8 cellular contexts compared by ENCODE assay signal in the genomic region with DNA sequence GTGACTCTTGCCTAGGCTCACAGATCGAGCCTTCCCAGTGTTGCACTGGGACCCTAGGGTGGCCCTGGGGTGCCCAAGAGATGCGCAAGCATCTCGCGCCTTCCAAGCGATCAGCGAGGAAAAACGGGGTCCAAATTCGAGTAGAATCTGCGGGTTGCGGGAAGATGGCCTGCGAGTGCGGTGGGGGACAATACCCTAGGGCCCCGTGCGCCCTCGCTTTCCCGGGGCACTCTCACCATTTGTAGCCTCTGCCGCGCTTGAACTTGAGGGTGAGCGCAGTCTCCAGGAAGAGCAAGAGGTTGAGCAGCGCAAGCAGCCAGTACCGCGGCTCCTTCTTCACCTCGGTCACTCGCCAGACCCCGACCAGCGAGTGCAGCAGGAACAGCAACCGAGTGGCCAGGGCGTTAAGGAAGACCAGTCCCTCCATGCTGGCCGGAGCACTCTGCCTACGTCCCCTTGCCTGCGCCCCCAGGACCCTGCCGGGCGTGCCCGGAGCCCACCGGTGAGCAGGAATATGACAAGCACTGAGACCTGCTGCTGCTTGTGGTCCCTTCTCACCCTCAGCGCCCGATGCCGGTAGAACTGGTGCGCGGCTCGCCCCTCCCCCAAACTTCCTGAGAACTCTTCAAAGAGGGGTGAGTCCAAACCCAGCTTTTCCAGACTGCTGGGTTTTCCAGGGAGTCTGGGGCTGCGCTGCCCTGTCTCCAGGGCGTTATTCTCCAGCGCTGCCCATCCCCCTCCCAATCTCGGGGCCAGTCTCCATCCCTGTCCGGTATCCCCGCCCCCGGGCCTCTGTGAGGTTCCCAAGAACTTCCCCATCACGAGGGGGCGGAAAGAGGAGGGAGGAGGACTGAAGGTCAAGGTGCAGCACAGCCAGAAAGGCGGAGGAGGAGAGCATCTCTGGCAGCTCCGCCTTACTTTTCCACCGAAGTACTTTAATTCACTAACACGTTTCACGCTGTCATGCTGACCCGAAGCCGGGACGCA. TPM values are rescaled to one million over a fixed set of nuclear protein-coding genes. Genes with fewer than 3 reads are reported as not detected.
A peak's percentile ranks its signal among the peaks of the same experiment; 100 is the strongest.
DNase-seq lines count a peak whose midpoint lies in the region; ATAC-seq, FAIRE-seq and TF ChIP-seq lines count a peak whose summit lies in the region.

Gene TMEM26, minus strand, starts transcription at position 727 of the 987 bp plus-strand sequence. Its CDS starts 300 bp downstream, at position 427.

- no peak for FAIRE-seq in HTR-8/SVneo (lab: Jason Lieb, UNC)

- H3K4me3 Mint-ChIP-seq in activated T-helper 17 cell treated with anti-CD3 and anti-CD28 coated beads, Interleukin-2, amount 50 U/mL, for 72 hours: peak within 1 kb of the TSS; percentile 39
- H3K4me3 Mint-ChIP-seq in progenitor cell of endocrine pancreas (ENCODE audit: low read depth): peak within 1 kb of the TSS; percentile 70
- no peak within 1 kb of the TSS for H3K4me3 Mint-ChIP-seq in CD8-positive, alpha-beta T cell

- TF ChIP-seq CTCF in right atrium auricular region (IDR thresholded peaks at IDR 0.05): no peak
- TF ChIP-seq CTCF in progenitor cell of endocrine pancreas (IDR thresholded peaks at IDR 0.05; ENCODE audit: unreplicated experiment): peak; percentile 7
- TF ChIP-seq CTCF in CD8-positive, alpha-beta T cell (IDR thresholded peaks at IDR 0.05): no peak

- H3K9me3 ChIP-seq in right atrium auricular region: no peaks in the 10 kb centered on the region
- H3K9me3 ChIP-seq in CD8-positive, alpha-beta T cell (ENCODE audit: low read length): no peaks in the 10 kb centered on the region

- no peak for ATAC-seq in activated T-helper 17 cell treated with anti-CD3 and anti-CD28 coated beads, Interleukin-2, amount 50 U/mL, for 72 hours (replicated peaks)
- ATAC-seq in CD8-positive, alpha-beta T cell: no peak

- POLR2A ChIA-PET in CD8-positive, alpha-beta T cell (lab: Charles Lee): no interaction called here

- H3K4me1 ChIP-seq in right atrium auricular region: peaks cover 0 to 25% of the 10 kb centered on the region in 2 donors
- no peaks in the 10 kb centered on the region for H3K4me1 ChIP-seq in CD8-positive, alpha-beta T cell (ENCODE audit: insufficient read depth, low read length)

- peak within 1 kb of the TSS; percentile 30 to 54 for H3K4me3 ChIP-seq in right atrium auricular region
- H3K4me3 ChIP-seq in CD8-positive, alpha-beta T cell (ENCODE audit: low read depth, low read length): no peak within 1 kb of the TSS

- H3K27me3 Mint-ChIP-seq in activated T-helper 17 cell treated with anti-CD3 and anti-CD28 coated beads, Interleukin-2, amount 50 U/mL, for 72 hours: peaks cover 44% of the 10 kb centered on the region
- H3K27me3 Mint-ChIP-seq in progenitor cell of endocrine pancreas: peaks cover 61% of the 10 kb centered on the region
- peaks cover 20% of the 10 kb centered on the region for H3K27me3 Mint-ChIP-seq in CD8-positive, alpha-beta T cell (ENCODE audit: low read depth)

- CTCF ChIA-PET in CD8-positive, alpha-beta T cell (lab: Charles Lee): no interaction called here

- H3K36me3 ChIP-seq in right atrium auricular region: no peaks in the 10 kb centered on the region
- H3K36me3 ChIP-seq in CD8-positive, alpha-beta T cell (ENCODE audit: insufficient read depth, low read length): no peaks in the 10 kb centered on the region

- no peak within 1 kb of the TSS for H3K27ac Mint-ChIP-seq in activated T-helper 17 cell treated with anti-CD3 and anti-CD28 coated beads, Interleukin-2, amount 50 U/mL, for 72 hours
- H3K27ac Mint-ChIP-seq in progenitor cell of endocrine pancreas: no peak within 1 kb of the TSS
- H3K27ac Mint-ChIP-seq in CD8-positive, alpha-beta T cell: no peak within 1 kb of the TSS

- no peaks in the 10 kb centered on the region for H3K4me1 Mint-ChIP-seq in activated T-helper 17 cell treated with anti-CD3 and anti-CD28 coated beads, Interleukin-2, amount 50 U/mL, for 72 hours
- H3K4me1 Mint-ChIP-seq in progenitor cell of endocrine pancreas (ENCODE audit: low read depth): peaks cover 9% of the 10 kb centered on the region
- H3K4me1 Mint-ChIP-seq in CD8-positive, alpha-beta T cell (ENCODE audit: low read depth): peaks cover 9% of the 10 kb centered on the region

- peak; percentile 65 for DNase-seq in EL
- DNase-seq in right atrium auricular region (ENCODE audit: low spot score): no peak
- peak; percentile 37 for DNase-seq in progenitor cell of endocrine pancreas (ENCODE audit: low spot score, unreplicated experiment)
- DNase-seq in CD8-positive, alpha-beta T cell: no peak
- DNase-seq in activated effector memory CD4-positive, alpha-beta T cell treated with anti-CD3 and anti-CD28 coated beads, Interleukin-2, amount 50 U/mL, for 16 hours: no peak
- DNase-seq in HTR-8/SVneo (ENCODE audit: insufficient read length, low spot score): no peak
- DNase-seq in activated CD4-positive, alpha-beta T cell treated with anti-CD3 and anti-CD28 coated beads for 4 hours: no peak

- no peaks in the 10 kb centered on the region for H3K9me3 Mint-ChIP-seq in activated T-helper 17 cell treated with anti-CD3 and anti-CD28 coated beads, Interleukin-2, amount 50 U/mL, for 72 hours
- H3K9me3 Mint-ChIP-seq in progenitor cell of endocrine pancreas (ENCODE audit: low read depth): no peaks in the 10 kb centered on the region
- H3K9me3 Mint-ChIP-seq in CD8-positive, alpha-beta T cell: no peaks in the 10 kb centered on the region

- H3K27ac ChIP-seq in right atrium auricular region: no peak within 1 kb of the TSS
- no peak within 1 kb of the TSS for H3K27ac ChIP-seq in CD8-positive, alpha-beta T cell (ENCODE audit: low read depth, low read length)

- peaks cover 3 to 7% of the 10 kb centered on the region in 2 donors for H3K27me3 ChIP-seq in right atrium auricular region
- H3K27me3 ChIP-seq in CD8-positive, alpha-beta T cell (ENCODE audit: insufficient read depth, low read length): no peaks in the 10 kb centered on the region

- intact Hi-C loops in CD8-positive, alpha-beta T cell (cut with DNase I, micrococcal nuclease): no loop called here

- no peaks in the 10 kb centered on the region for H3K36me3 Mint-ChIP-seq in activated T-helper 17 cell treated with anti-CD3 and anti-CD28 coated beads, Interleukin-2, amount 50 U/mL, for 72 hours (ENCODE audit: low read depth)
- H3K36me3 Mint-ChIP-seq in progenitor cell of endocrine pancreas (ENCODE audit: insufficient read depth): no peaks in the 10 kb centered on the region
- no peaks in the 10 kb centered on the region for H3K36me3 Mint-ChIP-seq in CD8-positive, alpha-beta T cell

RNA-seq across cellular contexts. Expression of gene TMEM26, which starts in this region (rescaled TPM):
- total RNA-seq in activated T-helper 17 cell treated with anti-CD3 and anti-CD28 coated beads, Interleukin-2, amount 50 U/mL, for 72 hours: not detected
- total RNA-seq in right atrium auricular region (under 1 TPM; 0.08 to 0.11 TPM), progenitor cell of endocrine pancreas (0.24 and 0.87 TPM in 2 replicates)
- total RNA-seq in CD8-positive, alpha-beta T cell: not detected

Comparison
In these comparisons a context has a peak if more than half of its experiments do, and no peak if none do; other contexts are left out.
1. Peak in DNase-seq in progenitor cell of endocrine pancreas; RNA of the gene not detected or under 1 TPM.